Comparison of ENCODE assay signal across 2 cellular contexts in the genomic region with DNA sequence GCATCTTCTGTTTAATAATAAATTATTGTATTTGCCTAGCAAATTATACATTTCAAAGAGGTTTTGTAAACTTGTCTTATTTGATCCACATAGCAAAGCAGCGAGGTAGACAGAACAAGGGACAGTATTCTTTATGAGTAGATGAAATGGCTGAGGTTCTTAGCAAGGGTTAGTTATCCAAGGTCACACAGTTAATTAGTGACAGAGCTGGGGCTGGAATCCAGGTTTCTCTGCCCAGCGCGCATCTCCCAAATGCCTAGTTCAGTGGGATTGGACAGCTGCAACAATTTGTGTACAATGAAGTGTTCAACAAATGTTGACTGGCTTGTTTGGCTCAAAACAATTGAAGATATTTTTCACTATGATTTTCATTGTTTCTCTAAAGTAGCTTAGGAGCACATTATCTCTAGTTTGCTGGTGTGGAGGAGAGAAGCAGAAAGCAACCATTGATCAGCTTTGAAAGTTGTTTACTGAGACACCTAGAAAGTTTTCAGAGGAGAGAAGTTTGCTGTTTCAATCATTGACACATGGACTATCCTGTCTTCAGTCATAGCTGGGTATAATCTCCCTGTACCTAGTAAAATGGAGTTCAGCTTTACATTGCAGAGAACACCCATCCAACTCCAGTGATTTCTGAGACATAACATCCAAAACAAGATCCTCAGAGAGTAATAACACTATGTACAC.
TF ChIP-seq lines count a peak whose summit lies in the region.

No MANE protein-coding gene starts in this region.

TF ChIP-seq in WTC11, 78 proteins besides CTCF, POLR2A, EP300 and RAD21 (continued from another document and continues in another):
- TF ChIP-seq, protein P1, sequence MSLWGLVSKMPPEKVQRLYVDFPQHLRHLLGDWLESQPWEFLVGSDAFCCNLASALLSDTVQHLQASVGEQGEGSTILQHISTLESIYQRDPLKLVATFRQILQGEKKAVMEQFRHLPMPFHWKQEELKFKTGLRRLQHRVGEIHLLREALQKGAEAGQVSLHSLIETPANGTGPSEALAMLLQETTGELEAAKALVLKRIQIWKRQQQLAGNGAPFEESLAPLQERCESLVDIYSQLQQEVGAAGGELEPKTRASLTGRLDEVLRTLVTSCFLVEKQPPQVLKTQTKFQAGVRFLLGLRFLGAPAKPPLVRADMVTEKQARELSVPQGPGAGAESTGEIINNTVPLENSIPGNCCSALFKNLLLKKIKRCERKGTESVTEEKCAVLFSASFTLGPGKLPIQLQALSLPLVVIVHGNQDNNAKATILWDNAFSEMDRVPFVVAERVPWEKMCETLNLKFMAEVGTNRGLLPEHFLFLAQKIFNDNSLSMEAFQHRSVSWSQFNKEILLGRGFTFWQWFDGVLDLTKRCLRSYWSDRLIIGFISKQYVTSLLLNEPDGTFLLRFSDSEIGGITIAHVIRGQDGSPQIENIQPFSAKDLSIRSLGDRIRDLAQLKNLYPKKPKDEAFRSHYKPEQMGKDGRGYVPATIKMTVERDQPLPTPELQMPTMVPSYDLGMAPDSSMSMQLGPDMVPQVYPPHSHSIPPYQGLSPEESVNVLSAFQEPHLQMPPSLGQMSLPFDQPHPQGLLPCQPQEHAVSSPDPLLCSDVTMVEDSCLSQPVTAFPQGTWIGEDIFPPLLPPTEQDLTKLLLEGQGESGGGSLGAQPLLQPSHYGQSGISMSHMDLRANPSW (CRISPR knock-in tag; conservative IDR thresholded peaks at IDR 0.05; ENCODE audit: low read depth): no peak
- TF ChIP-seq TEAD1 (CRISPR knock-in tag; IDR thresholded peaks at IDR 0.05) (no peak), SP1 (CRISPR knock-in tag; conservative IDR thresholded peaks at IDR 0.05) (no peak), NR2C2 (CRISPR knock-in tag; IDR thresholded peaks at IDR 0.05) (no peak), ZNF317 (CRISPR knock-in tag; IDR thresholded peaks at IDR 0.05; ENCODE audit: borderline replicate concordance, low read depth) (no peak), HMGA2 (CRISPR knock-in tag; IDR thresholded peaks at IDR 0.05) (no peak), ZNF263 (CRISPR knock-in tag; IDR thresholded peaks at IDR 0.05; ENCODE audit: low read depth) (no peak), TCF7 (CRISPR knock-in tag; IDR thresholded peaks at IDR 0.05; ENCODE audit: low read depth) (no peak), ZNF416 (CRISPR knock-in tag; IDR thresholded peaks at IDR 0.05) (no peak), ZNF138 (CRISPR knock-in tag; conservative IDR thresholded peaks at IDR 0.05) (no peak), TEAD4 (CRISPR knock-in tag; IDR thresholded peaks at IDR 0.05) (no peak), GABPB1 (CRISPR knock-in tag; IDR thresholded peaks at IDR 0.05) (no peak), JAZF1 (CRISPR knock-in tag; IDR thresholded peaks at IDR 0.05) (no peak)
- TF ChIP-seq, protein P2, sequence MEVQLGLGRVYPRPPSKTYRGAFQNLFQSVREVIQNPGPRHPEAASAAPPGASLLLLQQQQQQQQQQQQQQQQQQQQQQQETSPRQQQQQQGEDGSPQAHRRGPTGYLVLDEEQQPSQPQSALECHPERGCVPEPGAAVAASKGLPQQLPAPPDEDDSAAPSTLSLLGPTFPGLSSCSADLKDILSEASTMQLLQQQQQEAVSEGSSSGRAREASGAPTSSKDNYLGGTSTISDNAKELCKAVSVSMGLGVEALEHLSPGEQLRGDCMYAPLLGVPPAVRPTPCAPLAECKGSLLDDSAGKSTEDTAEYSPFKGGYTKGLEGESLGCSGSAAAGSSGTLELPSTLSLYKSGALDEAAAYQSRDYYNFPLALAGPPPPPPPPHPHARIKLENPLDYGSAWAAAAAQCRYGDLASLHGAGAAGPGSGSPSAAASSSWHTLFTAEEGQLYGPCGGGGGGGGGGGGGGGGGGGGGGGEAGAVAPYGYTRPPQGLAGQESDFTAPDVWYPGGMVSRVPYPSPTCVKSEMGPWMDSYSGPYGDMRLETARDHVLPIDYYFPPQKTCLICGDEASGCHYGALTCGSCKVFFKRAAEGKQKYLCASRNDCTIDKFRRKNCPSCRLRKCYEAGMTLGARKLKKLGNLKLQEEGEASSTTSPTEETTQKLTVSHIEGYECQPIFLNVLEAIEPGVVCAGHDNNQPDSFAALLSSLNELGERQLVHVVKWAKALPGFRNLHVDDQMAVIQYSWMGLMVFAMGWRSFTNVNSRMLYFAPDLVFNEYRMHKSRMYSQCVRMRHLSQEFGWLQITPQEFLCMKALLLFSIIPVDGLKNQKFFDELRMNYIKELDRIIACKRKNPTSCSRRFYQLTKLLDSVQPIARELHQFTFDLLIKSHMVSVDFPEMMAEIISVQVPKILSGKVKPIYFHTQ (CRISPR knock-in tag; IDR thresholded peaks at IDR 0.05): no peak
- TF ChIP-seq, protein P3, sequence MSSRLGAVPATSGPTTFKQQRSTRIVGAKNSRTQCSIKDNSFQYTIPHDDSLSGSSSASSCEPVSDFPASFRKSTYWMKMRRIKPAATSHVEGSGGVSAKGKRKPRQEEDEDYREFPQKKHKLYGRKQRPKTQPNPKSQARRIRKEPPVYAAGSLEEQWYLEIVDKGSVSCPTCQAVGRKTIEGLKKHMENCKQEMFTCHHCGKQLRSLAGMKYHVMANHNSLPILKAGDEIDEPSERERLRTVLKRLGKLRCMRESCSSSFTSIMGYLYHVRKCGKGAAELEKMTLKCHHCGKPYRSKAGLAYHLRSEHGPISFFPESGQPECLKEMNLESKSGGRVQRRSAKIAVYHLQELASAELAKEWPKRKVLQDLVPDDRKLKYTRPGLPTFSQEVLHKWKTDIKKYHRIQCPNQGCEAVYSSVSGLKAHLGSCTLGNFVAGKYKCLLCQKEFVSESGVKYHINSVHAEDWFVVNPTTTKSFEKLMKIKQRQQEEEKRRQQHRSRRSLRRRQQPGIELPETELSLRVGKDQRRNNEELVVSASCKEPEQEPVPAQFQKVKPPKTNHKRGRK (CRISPR knock-in tag; IDR thresholded peaks at IDR 0.05; ENCODE audit: borderline replicate concordance): no peak
- TF ChIP-seq, protein P4, sequence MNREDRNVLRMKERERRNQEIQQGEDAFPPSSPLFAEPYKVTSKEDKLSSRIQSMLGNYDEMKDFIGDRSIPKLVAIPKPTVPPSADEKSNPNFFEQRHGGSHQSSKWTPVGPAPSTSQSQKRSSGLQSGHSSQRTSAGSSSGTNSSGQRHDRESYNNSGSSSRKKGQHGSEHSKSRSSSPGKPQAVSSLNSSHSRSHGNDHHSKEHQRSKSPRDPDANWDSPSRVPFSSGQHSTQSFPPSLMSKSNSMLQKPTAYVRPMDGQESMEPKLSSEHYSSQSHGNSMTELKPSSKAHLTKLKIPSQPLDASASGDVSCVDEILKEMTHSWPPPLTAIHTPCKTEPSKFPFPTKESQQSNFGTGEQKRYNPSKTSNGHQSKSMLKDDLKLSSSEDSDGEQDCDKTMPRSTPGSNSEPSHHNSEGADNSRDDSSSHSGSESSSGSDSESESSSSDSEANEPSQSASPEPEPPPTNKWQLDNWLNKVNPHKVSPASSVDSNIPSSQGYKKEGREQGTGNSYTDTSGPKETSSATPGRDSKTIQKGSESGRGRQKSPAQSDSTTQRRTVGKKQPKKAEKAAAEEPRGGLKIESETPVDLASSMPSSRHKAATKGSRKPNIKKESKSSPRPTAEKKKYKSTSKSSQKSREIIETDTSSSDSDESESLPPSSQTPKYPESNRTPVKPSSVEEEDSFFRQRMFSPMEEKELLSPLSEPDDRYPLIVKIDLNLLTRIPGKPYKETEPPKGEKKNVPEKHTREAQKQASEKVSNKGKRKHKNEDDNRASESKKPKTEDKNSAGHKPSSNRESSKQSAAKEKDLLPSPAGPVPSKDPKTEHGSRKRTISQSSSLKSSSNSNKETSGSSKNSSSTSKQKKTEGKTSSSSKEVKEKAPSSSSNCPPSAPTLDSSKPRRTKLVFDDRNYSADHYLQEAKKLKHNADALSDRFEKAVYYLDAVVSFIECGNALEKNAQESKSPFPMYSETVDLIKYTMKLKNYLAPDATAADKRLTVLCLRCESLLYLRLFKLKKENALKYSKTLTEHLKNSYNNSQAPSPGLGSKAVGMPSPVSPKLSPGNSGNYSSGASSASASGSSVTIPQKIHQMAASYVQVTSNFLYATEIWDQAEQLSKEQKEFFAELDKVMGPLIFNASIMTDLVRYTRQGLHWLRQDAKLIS (CRISPR knock-in tag; IDR thresholded peaks at IDR 0.05; ENCODE audit: borderline replicate concordance): no peak

TF ChIP-seq in HepG2, 621 proteins besides CTCF, POLR2A, EP300 and RAD21 (continued from another document and continues in another):
- no peak for TF ChIP-seq GATAD1 (CRISPR knock-in tag; IDR thresholded peaks at IDR 0.05)
- no peak for TF ChIP-seq ZNF777 (CRISPR knock-in tag; IDR thresholded peaks at IDR 0.05)
- TF ChIP-seq KAT8 (CRISPR knock-in tag; IDR thresholded peaks at IDR 0.05): peak; percentile 45
- no peak for TF ChIP-seq ZNF850 (CRISPR knock-in tag; conservative IDR thresholded peaks at IDR 0.05)
- TF ChIP-seq ZNF816 (CRISPR knock-in tag; IDR thresholded peaks at IDR 0.05; ENCODE audit: borderline replicate concordance): no peak
- TF ChIP-seq MIER3 (CRISPR knock-in tag; IDR thresholded peaks at IDR 0.05; ENCODE audit: borderline replicate concordance): no peak; the same call in 1 of the 2 replicates
- TF ChIP-seq, protein P5, sequence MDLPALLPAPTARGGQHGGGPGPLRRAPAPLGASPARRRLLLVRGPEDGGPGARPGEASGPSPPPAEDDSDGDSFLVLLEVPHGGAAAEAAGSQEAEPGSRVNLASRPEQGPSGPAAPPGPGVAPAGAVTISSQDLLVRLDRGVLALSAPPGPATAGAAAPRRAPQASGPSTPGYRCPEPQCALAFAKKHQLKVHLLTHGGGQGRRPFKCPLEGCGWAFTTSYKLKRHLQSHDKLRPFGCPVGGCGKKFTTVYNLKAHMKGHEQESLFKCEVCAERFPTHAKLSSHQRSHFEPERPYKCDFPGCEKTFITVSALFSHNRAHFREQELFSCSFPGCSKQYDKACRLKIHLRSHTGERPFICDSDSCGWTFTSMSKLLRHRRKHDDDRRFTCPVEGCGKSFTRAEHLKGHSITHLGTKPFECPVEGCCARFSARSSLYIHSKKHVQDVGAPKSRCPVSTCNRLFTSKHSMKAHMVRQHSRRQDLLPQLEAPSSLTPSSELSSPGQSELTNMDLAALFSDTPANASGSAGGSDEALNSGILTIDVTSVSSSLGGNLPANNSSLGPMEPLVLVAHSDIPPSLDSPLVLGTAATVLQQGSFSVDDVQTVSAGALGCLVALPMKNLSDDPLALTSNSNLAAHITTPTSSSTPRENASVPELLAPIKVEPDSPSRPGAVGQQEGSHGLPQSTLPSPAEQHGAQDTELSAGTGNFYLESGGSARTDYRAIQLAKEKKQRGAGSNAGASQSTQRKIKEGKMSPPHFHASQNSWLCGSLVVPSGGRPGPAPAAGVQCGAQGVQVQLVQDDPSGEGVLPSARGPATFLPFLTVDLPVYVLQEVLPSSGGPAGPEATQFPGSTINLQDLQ (CRISPR knock-in tag; IDR thresholded peaks at IDR 0.05): no peak
- TF ChIP-seq TAF1 (CRISPR knock-in tag; IDR thresholded peaks at IDR 0.05): no peak
- TF ChIP-seq TEAD3 (CRISPR knock-in tag; optimal IDR thresholded peaks at IDR 0.05; ENCODE audit: borderline replicate concordance): peak; percentile 87
- TF ChIP-seq ATM (IDR thresholded peaks at IDR 0.05; ENCODE audit: borderline replicate concordance): no peak
- TF ChIP-seq, protein P6, sequence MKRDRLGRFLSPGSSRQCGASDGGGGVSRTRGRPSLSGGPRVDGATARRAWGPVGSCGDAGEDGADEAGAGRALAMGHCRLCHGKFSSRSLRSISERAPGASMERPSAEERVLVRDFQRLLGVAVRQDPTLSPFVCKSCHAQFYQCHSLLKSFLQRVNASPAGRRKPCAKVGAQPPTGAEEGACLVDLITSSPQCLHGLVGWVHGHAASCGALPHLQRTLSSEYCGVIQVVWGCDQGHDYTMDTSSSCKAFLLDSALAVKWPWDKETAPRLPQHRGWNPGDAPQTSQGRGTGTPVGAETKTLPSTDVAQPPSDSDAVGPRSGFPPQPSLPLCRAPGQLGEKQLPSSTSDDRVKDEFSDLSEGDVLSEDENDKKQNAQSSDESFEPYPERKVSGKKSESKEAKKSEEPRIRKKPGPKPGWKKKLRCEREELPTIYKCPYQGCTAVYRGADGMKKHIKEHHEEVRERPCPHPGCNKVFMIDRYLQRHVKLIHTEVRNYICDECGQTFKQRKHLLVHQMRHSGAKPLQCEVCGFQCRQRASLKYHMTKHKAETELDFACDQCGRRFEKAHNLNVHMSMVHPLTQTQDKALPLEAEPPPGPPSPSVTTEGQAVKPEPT (CRISPR knock-in tag; IDR thresholded peaks at IDR 0.05; ENCODE audit: low read depth): no peak
- no peak for TF ChIP-seq TP53 (CRISPR knock-in tag; conservative IDR thresholded peaks at IDR 0.05)
- TF ChIP-seq ZNF256 (CRISPR knock-in tag; conservative IDR thresholded peaks at IDR 0.05): no peak
- TF ChIP-seq KDM2A (CRISPR knock-in tag; IDR thresholded peaks at IDR 0.05; ENCODE audit: borderline replicate concordance, low read depth): no peak
- TF ChIP-seq ZNF441 (CRISPR knock-in tag; IDR thresholded peaks at IDR 0.05; ENCODE audit: borderline replicate concordance): no peak
- TF ChIP-seq MXI1 (IDR thresholded peaks at IDR 0.05; ENCODE audit: borderline replicate concordance, low read depth, low read length): no peak
- TF ChIP-seq, protein P7, sequence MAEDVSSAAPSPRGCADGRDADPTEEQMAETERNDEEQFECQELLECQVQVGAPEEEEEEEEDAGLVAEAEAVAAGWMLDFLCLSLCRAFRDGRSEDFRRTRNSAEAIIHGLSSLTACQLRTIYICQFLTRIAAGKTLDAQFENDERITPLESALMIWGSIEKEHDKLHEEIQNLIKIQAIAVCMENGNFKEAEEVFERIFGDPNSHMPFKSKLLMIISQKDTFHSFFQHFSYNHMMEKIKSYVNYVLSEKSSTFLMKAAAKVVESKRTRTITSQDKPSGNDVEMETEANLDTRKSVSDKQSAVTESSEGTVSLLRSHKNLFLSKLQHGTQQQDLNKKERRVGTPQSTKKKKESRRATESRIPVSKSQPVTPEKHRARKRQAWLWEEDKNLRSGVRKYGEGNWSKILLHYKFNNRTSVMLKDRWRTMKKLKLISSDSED (CRISPR knock-in tag; IDR thresholded peaks at IDR 0.05): no peak
- no peak for TF ChIP-seq KAT7 (CRISPR knock-in tag; IDR thresholded peaks at IDR 0.05; ENCODE audit: borderline replicate concordance)
- TF ChIP-seq EHMT2 (IDR thresholded peaks at IDR 0.05; ENCODE audit: borderline replicate concordance, low read depth, low read length): peak; percentile 75; the same call in 1 of the 2 replicates
- no peak for TF ChIP-seq SOX6 (IDR thresholded peaks at IDR 0.05)
- peak; percentile 93 for TF ChIP-seq SOX6 (CRISPR knock-in tag; IDR thresholded peaks at IDR 0.05)
- TF ChIP-seq TARDBP (CRISPR knock-in tag; IDR thresholded peaks at IDR 0.05): no peak
- TF ChIP-seq, protein P8, sequence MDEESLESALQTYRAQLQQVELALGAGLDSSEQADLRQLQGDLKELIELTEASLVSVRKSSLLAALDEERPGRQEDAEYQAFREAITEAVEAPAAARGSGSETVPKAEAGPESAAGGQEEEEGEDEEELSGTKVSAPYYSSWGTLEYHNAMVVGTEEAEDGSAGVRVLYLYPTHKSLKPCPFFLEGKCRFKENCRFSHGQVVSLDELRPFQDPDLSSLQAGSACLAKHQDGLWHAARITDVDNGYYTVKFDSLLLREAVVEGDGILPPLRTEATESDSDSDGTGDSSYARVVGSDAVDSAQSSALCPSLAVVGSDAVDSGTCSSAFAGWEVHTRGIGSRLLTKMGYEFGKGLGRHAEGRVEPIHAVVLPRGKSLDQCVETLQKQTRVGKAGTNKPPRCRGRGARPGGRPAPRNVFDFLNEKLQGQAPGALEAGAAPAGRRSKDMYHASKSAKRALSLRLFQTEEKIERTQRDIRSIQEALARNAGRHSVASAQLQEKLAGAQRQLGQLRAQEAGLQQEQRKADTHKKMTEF (CRISPR knock-in tag; IDR thresholded peaks at IDR 0.05): peak; percentile 34; the same call in 1 of the 2 replicates
- TF ChIP-seq PHF5A (CRISPR knock-in tag; IDR thresholded peaks at IDR 0.05; ENCODE audit: low read depth, unreplicated experiment): no peak
- no peak for TF ChIP-seq ZNF326 (CRISPR knock-in tag; IDR thresholded peaks at IDR 0.05; ENCODE audit: borderline replicate concordance)
- TF ChIP-seq SRF (IDR thresholded peaks at IDR 0.05; ENCODE audit: low read depth, low read length): no peak
